ENCODE assay signal across 15 cellular contexts in the genomic region with DNA sequence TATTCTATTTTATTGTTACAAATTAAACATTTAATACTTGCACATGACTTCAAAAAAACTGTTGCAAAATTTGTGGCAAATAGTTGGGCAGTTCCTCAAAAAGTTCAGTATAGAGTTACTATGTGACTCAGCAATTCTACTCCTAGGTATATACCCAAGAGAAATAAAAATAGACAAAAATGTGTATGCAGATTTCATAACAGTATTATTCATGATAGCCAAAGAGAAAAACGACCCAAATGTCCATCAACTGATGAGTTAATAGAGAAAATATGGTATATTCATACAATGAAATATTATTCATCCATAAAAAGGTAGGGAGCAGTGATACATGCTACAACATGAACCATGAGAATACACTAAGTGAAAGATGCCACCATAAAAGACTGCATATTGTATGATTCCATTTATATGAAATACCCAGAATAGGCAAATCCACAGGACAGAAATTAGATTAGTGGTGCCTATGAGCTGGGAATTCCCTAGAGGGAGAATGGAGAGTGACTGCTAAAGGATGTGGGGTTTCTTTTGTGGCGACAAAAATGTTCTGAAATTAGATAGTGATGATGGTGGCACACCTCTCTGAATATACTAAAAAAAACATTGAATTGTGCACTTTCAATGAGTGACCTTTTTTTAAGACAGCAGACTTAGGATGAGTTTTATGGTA. TPM values are rescaled to one million over a fixed set of nuclear protein-coding genes. Genes with fewer than 3 reads are reported as not detected.
A peak's percentile ranks its signal among the peaks of the same experiment; 100 is the strongest.
DNase-seq lines count a peak whose midpoint lies in the region; ATAC-seq, FAIRE-seq and TF ChIP-seq lines count a peak whose summit lies in the region.
"Had no signal": no experiment of that assay in that cellular context is flagged by ENCODE, and none has a peak within 500 bp of the region (broad histone marks: within the 10 kb centered on the region; RNA-seq: fewer than 3 reads in every experiment).

No MANE protein-coding gene starts in this region.

- H3K4me1 ChIP-seq in A549 (no peaks in the 10 kb centered on the region), GM23248 (ENCODE audit: insufficient read depth) (peaks cover 8% of the 10 kb centered on the region; the same call in 1 of the 2 replicates), PC-3 (ENCODE audit: insufficient read depth, low read length) (0 out of 2 replicates have a peak, but pooled peaks cover 3% of the 10 kb centered on the region), adrenal gland (replicated peaks in 1 of 2) (no peaks in the 10 kb centered on the region)
- H3K4me1 ChIP-seq: prostate gland had no signal

- H3F3A ChIP-seq in GM23248 (ENCODE audit: insufficient read depth) (peaks cover 5% of the 10 kb centered on the region; the same call in 1 of the 2 replicates), PC-3 (ENCODE audit: low read length, unreplicated experiment) (no peaks in the 10 kb centered on the region)

- H3K4me3 ChIP-seq in A549: no peak overlapping the region
- no peak overlapping the region for H3K4me3 ChIP-seq in GM23248
- H3K4me3 ChIP-seq in PC-3 (ENCODE audit: low read length): no peak overlapping the region
- no peak overlapping the region for H3K4me3 ChIP-seq in choroid plexus epithelial cell (ENCODE audit: low read depth, low read length)
- no peak overlapping the region for H3K4me3 ChIP-seq in adrenal gland
- H3K4me3 ChIP-seq: cardiac muscle cell, prostate gland had no signal

- H3K9me3 ChIP-seq in A549 (peaks cover 13% of the 10 kb centered on the region), GM23248 (ENCODE audit: low read depth) (no peaks in the 10 kb centered on the region), PC-3 (ENCODE audit: low read length) (peaks cover 4% of the 10 kb centered on the region), adrenal gland (replicated peaks in 1 of 3) (peaks cover 0 to 5% (median 0%) of the 10 kb centered on the region in 3 donors)
- H3K9me3 ChIP-seq: prostate gland had no signal

- no peak for FAIRE-seq in A549 (lab: Jason Lieb, UNC)

- DNase-seq in A549 (ENCODE audit: low read depth in 1 of 2, low spot score in 1 of 2): no peak
- DNase-seq in GM23248: peak; percentile 53
- peak; percentile 40 for DNase-seq in PC-3
- DNase-seq in choroid plexus epithelial cell (ENCODE audit: low read depth): peak; percentile 73
- DNase-seq in left lobe of liver (ENCODE audit: low spot score): no peak
- no peak for DNase-seq in adrenal gland
- no peak for DNase-seq in GM13976 (ENCODE audit: low spot score)
- DNase-seq: activated CD4-positive, alpha-beta T cell treated with anti-CD3 and anti-CD28 coated beads, Interleukin-2, amount 10 ng/mL, durations not matched to agents 24 days and 14 days; DMS53; H9; midbrain; NCI-H774 had no signal

- H2AFZ ChIP-seq in GM23248 (no peak overlapping the region), PC-3 (ENCODE audit: low read length) (no peak overlapping the region)

- H3K27me3 ChIP-seq in GM23248 (replicated peaks; ENCODE audit: insufficient read depth) (no peaks in the 10 kb centered on the region), PC-3 (ENCODE audit: low read length) (no peaks in the 10 kb centered on the region), adrenal gland (no peaks in the 10 kb centered on the region)
- H3K27me3 ChIP-seq: cardiac muscle cell had no signal

- no peak; a peak in 1 of 6 replicates for ATAC-seq in A549
- no peak for ATAC-seq in PC-3
- ATAC-seq in GM18511 (IDR thresholded peaks at IDR 0.05; ENCODE audit: unreplicated experiment): no peak
- ATAC-seq in left lobe of liver: no peak

- POLR2A ChIA-PET in A549 (lab: Yijun Ruan, JAX): no interaction called here
- POLR2A ChIA-PET in PC-3 (lab: Charles Lee; ENCODE audit: unreplicated experiment): no interaction called here

- no peak for TF ChIP-seq EP300 in A549 (IDR thresholded peaks at IDR 0.05)

- WGBS in A549 (ENCODE audit: missing lambda C conversion rate): 46% methylated on average over 2 of the region's 2 CpGs
- WGBS in GM23248 (ENCODE audit: low coverage in 1 of 2, low lambda C conversion rate in 2 of 2, missing lambda C conversion rate in 2 of 2), 2 experiments: 48 to 51% methylated on average over 2 of the region's 2 CpGs
- whole genome bisulfite sequencing in adrenal gland, 4 donors: 40 to 58% (median 50%) methylated on average over 2 of the region's 2 CpGs

- H4K20me1 ChIP-seq in GM23248 (ENCODE audit: insufficient read depth) (no peaks in the 10 kb centered on the region), PC-3 (ENCODE audit: low read length) (no peaks in the 10 kb centered on the region)

- CTCF ChIA-PET in A549 (lab: Yijun Ruan, JAX) (interaction anchor here (1.5 kb wide), 1 partner anchor 28 kb away, joined by 5 read pairs; no protein-coding TSS in a partner anchor), PC-3 (lab: Charles Lee) (no interaction called here)

- intact Hi-C loops in PC-3 (cut with micrococcal nuclease) (no loop called here), adrenal gland (cut with DNase I) (no loop called here)

- no peak for TF ChIP-seq RAD21 in A549 (conservative IDR thresholded peaks at IDR 0.05 in 1 of 2, IDR thresholded peaks at IDR 0.05 in 1 of 2)

- H3K36me3 ChIP-seq in GM23248 (ENCODE audit: low read depth) (no peaks in the 10 kb centered on the region), PC-3 (ENCODE audit: low read depth, low read length) (no peaks in the 10 kb centered on the region), adrenal gland (replicated peaks in 1 of 2) (no peaks in the 10 kb centered on the region)
- H3K36me3 ChIP-seq: cardiac muscle cell, prostate gland had no signal

- no peaks in the 10 kb centered on the region for H3K9me2 ChIP-seq in GM23248 (ENCODE audit: insufficient read depth)
- H3K9me2 ChIP-seq in PC-3 (replicated peaks; ENCODE audit: low read length): no peaks in the 10 kb centered on the region

- TF ChIP-seq POLR2A in A549 (IDR thresholded peaks at IDR 0.05; ENCODE audit: low read length) (no peak), adrenal gland (IDR thresholded peaks at IDR 0.05) (no peak)

- BruUV-seq in PC-3 (replicated peaks; lab: Mats Ljungman, UMichigan): no TSS peak

- H3K4me2 ChIP-seq in A549 (no peak overlapping the region), GM23248 (ENCODE audit: unreplicated experiment) (no peak overlapping the region), PC-3 (ENCODE audit: low read length) (no peak overlapping the region)

- in situ Hi-C loops in GM23248 (cut with MboI) (no loop called here), GM13976 (cut with MboI; ENCODE audit: low sequenced_read_pairs, unreplicated experiment) (no loop called here)

- TF ChIP-seq CTCF in A549 (IDR thresholded peaks at IDR 0.05) (no peak), PC-3 (conservative IDR thresholded peaks at IDR 0.05; ENCODE audit: low read depth, low read length) (no peak), choroid plexus epithelial cell (conservative IDR thresholded peaks at IDR 0.05; ENCODE audit: low read depth, low read length) (no peak), adrenal gland (IDR thresholded peaks at IDR 0.05) (no peak), GM13976 (IDR thresholded peaks at IDR 0.05; ENCODE audit: borderline replicate concordance, control extremely low read depth, extremely low read depth, insufficient read depth, missing control alignments) (no peak)

- peak overlapping the region in 1 of 2 experiments; percentile 42; a peak in 1 of 6 replicates for H3K27ac ChIP-seq in A549
- H3K27ac ChIP-seq in GM23248: no peak overlapping the region
- no peak overlapping the region for H3K27ac ChIP-seq in PC-3 (ENCODE audit: low read length)
- H3K27ac ChIP-seq in adrenal gland: no peak overlapping the region
- H3K27ac ChIP-seq: cardiac muscle cell, prostate gland had no signal

- H3K79me2 ChIP-seq in GM23248 (ENCODE audit: insufficient read depth): no peaks in the 10 kb centered on the region
- no peaks in the 10 kb centered on the region for H3K79me2 ChIP-seq in PC-3 (ENCODE audit: low read length)

- H3K9ac ChIP-seq in GM23248 (no peak overlapping the region), PC-3 (ENCODE audit: low read length) (no peak overlapping the region)

TF ChIP-seq in A549, 52 proteins besides CTCF, POLR2A, EP300 and RAD21 (continues in another document):
- TF ChIP-seq BHLHE40 (IDR thresholded peaks at IDR 0.05; ENCODE audit: low read depth, low read length): no peak
- no peak for TF ChIP-seq ZC3H11A (IDR thresholded peaks at IDR 0.05)
- TF ChIP-seq NFE2L2 (conservative IDR thresholded peaks at IDR 0.05; ENCODE audit: low read length): peak; percentile 70
- no peak for TF ChIP-seq HDAC2 (IDR thresholded peaks at IDR 0.05)
- no peak for TF ChIP-seq RCOR1 (IDR thresholded peaks at IDR 0.05; ENCODE audit: low read depth, low read length)
- no peak for TF ChIP-seq HES2 (IDR thresholded peaks at IDR 0.05)
- no peak for TF ChIP-seq TP53 (CRISPR knock-in tag; IDR thresholded peaks at IDR 0.05)
- no peak for TF ChIP-seq FOSL2 (IDR thresholded peaks at IDR 0.05)
- TF ChIP-seq FOSL2 (CRISPR knock-in tag; IDR thresholded peaks at IDR 0.05): peak; percentile 31
- no peak for TF ChIP-seq RNF2 (IDR thresholded peaks at IDR 0.05; ENCODE audit: borderline replicate concordance, low read depth)

RNA-seq across cellular contexts. Expression of gene CLASP2, which starts 31.6 kb away (rescaled TPM):
- polyA plus RNA-seq in A549 (2011; rRNA removed) (57.0 and 66.5 TPM in 2 replicates), A549 (2017; fragmentation: RNase III; extraction: RNeasy Plus Mini Kit Qiagen cat#74134 plus additional on column Dnase treatment) (18.1 to 21.3 TPM (median 18.9 TPM) in 3 replicates), GM23248 (2016; fragmentation: Nextera tagmentation; extraction: Ambion mirVana) (12.3 and 13.0 TPM in 2 replicates), adrenal gland (10 to 100 TPM; 17.0 to 45.7 (median 28.7) TPM)
- 9.8 and 11.3 TPM in 2 replicates for polyA plus RNA-seq in A549 (2012; cell fraction: cytosol; rRNA removed)
- polyA plus RNA-seq in A549 (2012; cell fraction: nucleus; rRNA removed): 11.6 and 18.6 TPM in 2 replicates
- 61.5 and 84.3 TPM in 2 replicates for polyA minus RNA-seq in A549 (2011; rRNA and poly(A)+ RNA removed)
- total RNA-seq in GM23248 (2014; rRNA removed; shearing (Covaris generic)): 30.4 and 45.9 TPM in 2 replicates
- total RNA-seq in PC-3 (2014; rRNA removed) (84.8 and 98.7 TPM in 2 replicates), left lobe of liver (16.7 TPM), adrenal gland (10 to 100 TPM; 47.2 to 85.4 (median 70.1) TPM)

RNA-seq across cellular contexts. Expression of gene PDCD6IP, which starts 48.7 kb away (rescaled TPM):
- polyA plus RNA-seq in A549 (2011; rRNA removed): 180 and 221 TPM in 2 replicates
- 58.3 and 126 TPM in 2 replicates for polyA plus RNA-seq in A549 (2012; cell fraction: cytosol; rRNA removed)
- polyA plus RNA-seq in A549 (2012; cell fraction: nucleus; rRNA removed): 150 and 259 TPM in 2 replicates
- 136 to 149 TPM (median 145 TPM) in 3 replicates for polyA plus RNA-seq in A549 (2017; fragmentation: RNase III; extraction: RNeasy Plus Mini Kit Qiagen cat#74134 plus additional on column Dnase treatment)
- polyA minus RNA-seq in A549 (2011; rRNA and poly(A)+ RNA removed): 98.9 and 126 TPM in 2 replicates
- 180 and 214 TPM in 2 replicates for total RNA-seq in GM23248 (2014; rRNA removed; shearing (Covaris generic))
- 191 and 197 TPM in 2 replicates for polyA plus RNA-seq in GM23248 (2016; fragmentation: Nextera tagmentation; extraction: Ambion mirVana)
- total RNA-seq in PC-3 (2014; rRNA removed): 185 and 266 TPM in 2 replicates
- total RNA-seq in left lobe of liver: 70.5 TPM
- total RNA-seq in adrenal gland: 100 to 1,000 TPM in 6 of 8 donors, 10 to 100 TPM in 2; 92.1 to 246 (median 198) TPM
- 100 to 1,000 TPM in 1 of 3 donors, 10 to 100 TPM in 2; 38.2 to 104 (median 42.7) TPM for polyA plus RNA-seq in adrenal gland

Comparison
In these comparisons a context has a peak if more than half of its experiments do, and no peak if none do; other contexts are left out.
1. DNase-seq: peak in GM23248 (single experiment), PC-3 (single experiment) and choroid plexus epithelial cell (single experiment); none in A549 (0 of 2), left lobe of liver (single experiment), adrenal gland (0 of 7) and GM13976 (single experiment).